2 cellular contexts compared by ENCODE assay signal in the genomic region with DNA sequence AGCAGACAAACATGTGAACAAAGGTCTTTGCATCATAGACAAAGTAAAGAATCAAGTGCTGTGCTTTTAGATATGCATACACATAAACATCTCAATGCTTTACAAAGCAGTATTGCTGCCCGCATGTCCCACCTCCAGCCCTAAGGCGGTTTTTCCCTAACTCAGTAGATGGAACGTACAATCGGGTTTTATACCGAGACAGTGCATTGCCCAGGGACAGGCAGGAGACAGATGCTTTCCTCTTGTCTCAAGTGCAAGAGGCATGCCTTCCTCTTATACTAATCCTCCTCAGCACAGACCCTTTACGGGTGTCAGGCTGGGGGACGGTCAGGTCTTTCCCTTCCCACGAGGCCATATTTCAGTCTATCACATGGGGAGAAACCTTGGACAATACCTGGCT. TPM values are rescaled to one million over a fixed set of nuclear protein-coding genes. Genes with fewer than 3 reads are reported as not detected.
"Had no signal": no experiment of that assay in that cellular context is flagged by ENCODE, and none has a peak within 500 bp of the region (broad histone marks: within the 10 kb centered on the region; RNA-seq: fewer than 3 reads in every experiment).

No MANE protein-coding gene starts in this region.

RNA-seq across cellular contexts. Expression of a gene that starts 5.1 kb away (rescaled TPM):
- total RNA-seq: cardiac septum, RPMI7951 had no signal
